ENCODE assay signal across 1 cellular context in genomic region chr9:134063088-134063875, GRCh38.
TF ChIP-seq lines count a peak whose summit lies in the region.

No MANE protein-coding gene starts in this region.

TF ChIP-seq in HepG2, 621 proteins besides CTCF, POLR2A, EP300 and RAD21 (continued from another document):
- TF ChIP-seq U2AF2 (IDR thresholded peaks at IDR 0.05; ENCODE audit: low read depth, low read length) (no peak), ZNF337 (CRISPR knock-in tag; IDR thresholded peaks at IDR 0.05; ENCODE audit: borderline replicate concordance, low read depth) (no peak), RAD51 (IDR thresholded peaks at IDR 0.05; ENCODE audit: borderline replicate concordance) (no peak), ZNF883 (CRISPR knock-in tag; IDR thresholded peaks at IDR 0.05; ENCODE audit: not compliant biosample characterization) (peak; percentile 56), ISL2 (CRISPR knock-in tag; IDR thresholded peaks at IDR 0.05) (no peak), HNRNPL (IDR thresholded peaks at IDR 0.05; ENCODE audit: low read depth, low read length) (0 out of 2 replicates have a peak, but pooled peaks have one; percentile 6), POGK (CRISPR knock-in tag; conservative IDR thresholded peaks at IDR 0.05) (no peak), ERF (CRISPR knock-in tag; IDR thresholded peaks at IDR 0.05) (no peak), ZNF17 (CRISPR knock-in tag; IDR thresholded peaks at IDR 0.05) (no peak), FOXK1 (CRISPR knock-in tag; IDR thresholded peaks at IDR 0.05; ENCODE audit: borderline replicate concordance, low read depth) (no peak), ATF2 (CRISPR knock-in tag; IDR thresholded peaks at IDR 0.05) (no peak), ARID2 (CRISPR knock-in tag; IDR thresholded peaks at IDR 0.05; ENCODE audit: borderline replicate concordance) (no peak), YY1 (IDR thresholded peaks at IDR 0.05; ENCODE audit: insufficient read depth, insufficient replicate concordance, low read depth, low read length) (no peak), AGO1 (IDR thresholded peaks at IDR 0.05; ENCODE audit: low read depth, low read length, poor library complexity, severe bottlenecking) (no peak), TOE1 (CRISPR knock-in tag; IDR thresholded peaks at IDR 0.05) (no peak), HNF4G (IDR thresholded peaks at IDR 0.05; ENCODE audit: borderline replicate concordance, low read depth, low read length) (no peak), HNF4G (CRISPR knock-in tag; IDR thresholded peaks at IDR 0.05; ENCODE audit: borderline replicate concordance, low read depth) (0 out of 2 replicates have a peak, but pooled peaks have one; percentile 25), PHF5A (CRISPR knock-in tag; IDR thresholded peaks at IDR 0.05; ENCODE audit: low read depth, unreplicated experiment) (no peak)
